ENCODE assay signal across 12 cellular contexts in the genomic region with DNA sequence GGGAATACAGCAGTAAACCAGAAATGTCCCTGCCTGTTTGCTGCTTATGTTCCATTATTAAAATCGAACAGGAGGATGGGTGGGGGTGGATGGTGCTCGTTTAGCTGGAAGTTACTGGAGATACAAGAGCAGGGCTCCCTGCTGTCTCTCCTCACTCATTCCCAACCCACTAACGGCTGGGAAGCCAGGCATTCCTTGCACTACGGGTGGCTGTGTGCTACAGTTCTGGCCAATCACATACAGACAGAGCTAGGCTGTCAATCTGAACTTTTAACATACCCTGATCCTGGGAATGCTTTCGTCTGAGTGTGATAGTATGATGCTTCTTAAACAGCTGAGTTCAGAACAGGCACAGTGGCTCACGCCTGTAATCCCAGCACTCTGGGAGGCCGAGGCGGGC. TPM values are rescaled to one million over a fixed set of nuclear protein-coding genes. Genes with fewer than 3 reads are reported as not detected.
DNase-seq lines count a peak whose midpoint lies in the region; ATAC-seq and TF ChIP-seq lines count a peak whose summit lies in the region.
"Had no signal": no experiment of that assay in that cellular context is flagged by ENCODE, and none has a peak within 500 bp of the region (broad histone marks: within the 10 kb centered on the region; RNA-seq: fewer than 3 reads in every experiment).

No MANE protein-coding gene starts in this region.

- intact Hi-C loops in activated CD8-positive, alpha-beta T cell treated with anti-CD3 and anti-CD28 coated beads for 36 hours (cut with micrococcal nuclease), result loop anchor here (10.0 kb wide), 1 partner anchor 758 kb away; no protein-coding TSS in a partner anchor

- H3K4me3 ChIP-seq in HEK293 (ENCODE audit: low read depth, low read length) (no peak overlapping the region), iPS-20b (ENCODE audit: low read length) (peak overlapping the region; percentile 2; the same call in 1 of the 2 replicates)

- H3K4me1 ChIP-seq in HEK293 (ENCODE audit: control insufficient read depth, insufficient read depth, low read length) (peaks cover 41% of the 10 kb centered on the region), iPS-20b (ENCODE audit: insufficient read depth, low read length) (peaks cover 57% of the 10 kb centered on the region)

- H3K9me3 Mint-ChIP-seq in activated CD8-positive, alpha-beta T cell treated with anti-CD3 and anti-CD28 coated beads for 36 hours, result no peaks in the 10 kb centered on the region

- no peaks in the 10 kb centered on the region for H3K36me3 Mint-ChIP-seq in activated CD8-positive, alpha-beta T cell treated with anti-CD3 and anti-CD28 coated beads for 36 hours (ENCODE audit: low read depth)

- H3K27ac Mint-ChIP-seq in activated CD8-positive, alpha-beta T cell treated with anti-CD3 and anti-CD28 coated beads for 36 hours, result no peak overlapping the region

- peaks cover 3% of the 10 kb centered on the region; the same call in 1 of the 2 replicates for H3K27me3 ChIP-seq in iPS-20b (ENCODE audit: insufficient read depth, low read length)

- H3K4me1 Mint-ChIP-seq in activated CD8-positive, alpha-beta T cell treated with anti-CD3 and anti-CD28 coated beads for 36 hours (ENCODE audit: low read depth), result peaks cover 10% of the 10 kb centered on the region

- no peak overlapping the region for H3K9ac ChIP-seq in iPS-20b (ENCODE audit: low read depth, low read length)

- H3K36me3 ChIP-seq in HEK293 (ENCODE audit: control insufficient read depth in 2 of 2, insufficient read depth in 1 of 2, low read length in 2 of 2) (no peaks in the 10 kb centered on the region), iPS-20b (ENCODE audit: insufficient read depth, low read depth, low read length) (no peaks in the 10 kb centered on the region)

- DNase-seq in Ammon's horn (ENCODE audit: low spot score) (peak; percentile 46), astrocyte of the hippocampus (ENCODE audit: low read depth, low spot score) (peak; percentile 51), C1 segment of cervical spinal cord (lab: John Stamatoyannopoulos, UW) (no peak)
- no peak for DNase-seq in activated CD8-positive, alpha-beta T cell treated with anti-CD3 and anti-CD28 coated beads for 36 hours
- DNase-seq in activated CD4-positive, alpha-beta T cell treated with anti-CD3 and anti-CD28 coated beads, Interleukin-2, amount 50 U/mL, for 48 hours, result no peak
- DNase-seq: activated gamma-delta T cell treated with Interleukin-2 at 50 U/mL for 16 hours; effector memory CD4-positive, alpha-beta T cell; SW 1271 had no signal

- H3K9me3 ChIP-seq in HEK293 (ENCODE audit: control insufficient read depth, insufficient read depth, low read depth, low read length), result no peaks in the 10 kb centered on the region
- H3K9me3 ChIP-seq in iPS-20b (ENCODE audit: insufficient read depth, low read depth, low read length), result no peaks in the 10 kb centered on the region

- no peak for ATAC-seq in GM21723 (IDR thresholded peaks at IDR 0.05; ENCODE audit: unreplicated experiment)
- no peak for ATAC-seq in activated CD8-positive, alpha-beta T cell treated with anti-CD3 and anti-CD28 coated beads for 36 hours

- peaks cover 4% of the 10 kb centered on the region for H3K27me3 Mint-ChIP-seq in activated CD8-positive, alpha-beta T cell treated with anti-CD3 and anti-CD28 coated beads for 36 hours

- CTCF ChIA-PET in HEK293 (lab: Yijun Ruan, JAX), result interaction anchor here (0.8 kb wide), 2 partner anchors 108 to 213 kb away, joined by 3 read pairs; no protein-coding TSS in a partner anchor
- CTCF ChIA-PET in activated CD8-positive, alpha-beta T cell treated with anti-CD3 and anti-CD28 coated beads for 36 hours (lab: Charles Lee), result no interaction called here

- POLR2A ChIA-PET in HEK293 (lab: Yijun Ruan, JAX), result no interaction called here
- POLR2A ChIA-PET in activated CD8-positive, alpha-beta T cell treated with anti-CD3 and anti-CD28 coated beads for 36 hours (lab: Charles Lee), result no interaction called here

- no peak for TF ChIP-seq CTCF in HEK293 (tag by site-specific recombination; IDR thresholded peaks at IDR 0.05)
- no peak for TF ChIP-seq CTCF in activated CD8-positive, alpha-beta T cell treated with anti-CD3 and anti-CD28 coated beads for 36 hours (IDR thresholded peaks at IDR 0.05)

- no peak overlapping the region for H3K4me3 Mint-ChIP-seq in activated CD8-positive, alpha-beta T cell treated with anti-CD3 and anti-CD28 coated beads for 36 hours

- peak overlapping the region; percentile 61 for H3K27ac ChIP-seq in HEK293 (ENCODE audit: extremely low read depth, low read depth, low read length)
- H3K27ac ChIP-seq in iPS-20b (ENCODE audit: low read length), result no peak overlapping the region
- H3K27ac ChIP-seq: VCaP had no signal

TF ChIP-seq in HEK293, 187 proteins besides CTCF, POLR2A, EP300 and RAD21 (continues in another document):
- TF ChIP-seq ZNF548 (tag by site-specific recombination; IDR thresholded peaks at IDR 0.05), result no peak
- TF ChIP-seq, protein P1, sequence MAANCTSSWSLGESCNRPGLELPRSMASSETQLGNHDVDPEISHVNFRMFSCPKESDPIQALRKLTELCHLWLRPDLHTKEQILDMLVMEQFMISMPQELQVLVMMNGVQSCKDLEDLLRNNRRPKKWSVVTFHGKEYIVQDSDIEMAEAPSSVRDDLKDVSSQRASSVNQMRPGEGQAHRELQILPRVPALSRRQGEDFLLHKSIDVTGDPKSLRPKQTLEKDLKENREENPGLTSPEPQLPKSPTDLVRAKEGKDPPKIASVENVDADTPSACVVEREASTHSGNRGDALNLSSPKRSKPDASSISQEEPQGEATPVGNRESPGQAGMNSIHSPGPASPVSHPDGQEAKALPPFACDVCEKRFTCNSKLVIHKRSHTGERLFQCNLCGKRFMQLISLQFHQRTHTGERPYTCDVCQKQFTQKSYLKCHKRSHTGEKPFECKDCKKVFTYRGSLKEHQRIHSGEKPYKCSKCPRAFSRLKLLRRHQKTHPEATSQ (tag by site-specific recombination; IDR thresholded peaks at IDR 0.05), result 0 out of 2 replicates have a peak, but pooled peaks have one; percentile 16
- peak; percentile 64 for TF ChIP-seq ZBTB17 (tag by site-specific recombination; IDR thresholded peaks at IDR 0.05)
- TF ChIP-seq SCRT1 (tag by site-specific recombination; IDR thresholded peaks at IDR 0.05; ENCODE audit: borderline replicate concordance), result 0 out of 2 replicates have a peak, but pooled peaks have one; percentile 14
- no peak for TF ChIP-seq ZNF391 (tag by site-specific recombination; IDR thresholded peaks at IDR 0.05; ENCODE audit: borderline replicate concordance, low read depth)
- TF ChIP-seq ZNF600 (tag by site-specific recombination; IDR thresholded peaks at IDR 0.05), result peak; percentile 44
- TF ChIP-seq, protein P2, sequence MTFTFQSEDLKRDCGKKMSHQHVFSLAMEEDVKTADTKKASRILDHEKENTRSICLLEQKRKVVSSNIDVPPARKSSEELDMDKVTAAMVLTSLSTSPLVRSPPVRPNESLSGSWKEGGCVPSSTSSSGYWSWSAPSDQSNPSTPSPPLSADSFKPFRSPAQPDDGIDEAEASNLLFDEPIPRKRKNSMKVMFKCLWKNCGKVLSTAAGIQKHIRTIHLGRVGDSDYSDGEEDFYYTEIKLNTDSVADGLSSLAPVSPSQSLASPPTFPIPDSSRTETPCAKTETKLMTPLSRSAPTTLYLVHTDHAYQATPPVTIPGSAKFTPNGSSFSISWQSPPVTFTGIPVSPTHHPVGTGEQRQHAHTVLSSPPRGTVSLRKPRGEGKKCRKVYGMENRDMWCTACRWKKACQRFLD (tag by site-specific recombination; IDR thresholded peaks at IDR 0.05), result no peak
- TF ChIP-seq FEZF1 (tag by site-specific recombination; IDR thresholded peaks at IDR 0.05), result peak; percentile 3; the same call in 1 of the 2 replicates
- TF ChIP-seq, protein P3, sequence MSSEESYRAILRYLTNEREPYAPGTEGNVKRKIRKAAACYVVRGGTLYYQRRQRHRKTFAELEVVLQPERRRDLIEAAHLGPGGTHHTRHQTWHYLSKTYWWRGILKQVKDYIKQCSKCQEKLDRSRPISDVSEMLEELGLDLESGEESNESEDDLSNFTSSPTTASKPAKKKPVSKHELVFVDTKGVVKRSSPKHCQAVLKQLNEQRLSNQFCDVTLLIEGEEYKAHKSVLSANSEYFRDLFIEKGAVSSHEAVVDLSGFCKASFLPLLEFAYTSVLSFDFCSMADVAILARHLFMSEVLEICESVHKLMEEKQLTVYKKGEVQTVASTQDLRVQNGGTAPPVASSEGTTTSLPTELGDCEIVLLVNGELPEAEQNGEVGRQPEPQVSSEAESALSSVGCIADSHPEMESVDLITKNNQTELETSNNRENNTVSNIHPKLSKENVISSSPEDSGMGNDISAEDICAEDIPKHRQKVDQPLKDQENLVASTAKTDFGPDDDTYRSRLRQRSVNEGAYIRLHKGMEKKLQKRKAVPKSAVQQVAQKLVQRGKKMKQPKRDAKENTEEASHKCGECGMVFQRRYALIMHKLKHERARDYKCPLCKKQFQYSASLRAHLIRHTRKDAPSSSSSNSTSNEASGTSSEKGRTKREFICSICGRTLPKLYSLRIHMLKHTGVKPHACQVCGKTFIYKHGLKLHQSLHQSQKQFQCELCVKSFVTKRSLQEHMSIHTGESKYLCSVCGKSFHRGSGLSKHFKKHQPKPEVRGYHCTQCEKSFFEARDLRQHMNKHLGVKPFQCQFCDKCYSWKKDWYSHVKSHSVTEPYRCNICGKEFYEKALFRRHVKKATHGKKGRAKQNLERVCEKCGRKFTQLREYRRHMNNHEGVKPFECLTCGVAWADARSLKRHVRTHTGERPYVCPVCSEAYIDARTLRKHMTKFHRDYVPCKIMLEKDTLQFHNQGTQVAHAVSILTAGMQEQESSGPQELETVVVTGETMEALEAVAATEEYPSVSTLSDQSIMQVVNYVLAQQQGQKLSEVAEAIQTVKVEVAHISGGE (tag by site-specific recombination; conservative IDR thresholded peaks at IDR 0.05; ENCODE audit: low read depth), result no peak
- no peak for TF ChIP-seq ZBTB1 (tag by site-specific recombination; IDR thresholded peaks at IDR 0.05)
- TF ChIP-seq, protein P4, sequence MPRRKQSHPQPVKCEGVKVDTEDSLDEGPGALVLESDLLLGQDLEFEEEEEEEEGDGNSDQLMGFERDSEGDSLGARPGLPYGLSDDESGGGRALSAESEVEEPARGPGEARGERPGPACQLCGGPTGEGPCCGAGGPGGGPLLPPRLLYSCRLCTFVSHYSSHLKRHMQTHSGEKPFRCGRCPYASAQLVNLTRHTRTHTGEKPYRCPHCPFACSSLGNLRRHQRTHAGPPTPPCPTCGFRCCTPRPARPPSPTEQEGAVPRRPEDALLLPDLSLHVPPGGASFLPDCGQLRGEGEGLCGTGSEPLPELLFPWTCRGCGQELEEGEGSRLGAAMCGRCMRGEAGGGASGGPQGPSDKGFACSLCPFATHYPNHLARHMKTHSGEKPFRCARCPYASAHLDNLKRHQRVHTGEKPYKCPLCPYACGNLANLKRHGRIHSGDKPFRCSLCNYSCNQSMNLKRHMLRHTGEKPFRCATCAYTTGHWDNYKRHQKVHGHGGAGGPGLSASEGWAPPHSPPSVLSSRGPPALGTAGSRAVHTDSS (tag by site-specific recombination; IDR thresholded peaks at IDR 0.05), result no peak
- TF ChIP-seq MZF1 (tag by site-specific recombination; IDR thresholded peaks at IDR 0.05; ENCODE audit: borderline replicate concordance), result no peak
- TF ChIP-seq KLF16 (tag by site-specific recombination; IDR thresholded peaks at IDR 0.05), result no peak

RNA-seq across cellular contexts. Expression of a gene that starts 7.0 kb away (rescaled TPM):
- total RNA-seq in activated CD8-positive, alpha-beta T cell treated with anti-CD3 and anti-CD28 coated beads for 36 hours, result 1 to 10 TPM; 1.7 TPM

Comparison
In these comparisons a context has a peak if more than half of its experiments do, and no peak if none do; other contexts are left out.
1. DNase-seq: peak in Ammon's horn (single experiment) and astrocyte of the hippocampus (single experiment); none in activated CD8-positive, alpha-beta T cell treated with anti-CD3 and anti-CD28 coated beads for 36 hours (single experiment), C1 segment of cervical spinal cord (0 of 14) and activated CD4-positive, alpha-beta T cell treated with anti-CD3 and anti-CD28 coated beads, Interleukin-2, amount 50 U/mL, for 48 hours (0 of 2).